ENCODE assay signal across 8 cellular contexts in the genomic region with DNA sequence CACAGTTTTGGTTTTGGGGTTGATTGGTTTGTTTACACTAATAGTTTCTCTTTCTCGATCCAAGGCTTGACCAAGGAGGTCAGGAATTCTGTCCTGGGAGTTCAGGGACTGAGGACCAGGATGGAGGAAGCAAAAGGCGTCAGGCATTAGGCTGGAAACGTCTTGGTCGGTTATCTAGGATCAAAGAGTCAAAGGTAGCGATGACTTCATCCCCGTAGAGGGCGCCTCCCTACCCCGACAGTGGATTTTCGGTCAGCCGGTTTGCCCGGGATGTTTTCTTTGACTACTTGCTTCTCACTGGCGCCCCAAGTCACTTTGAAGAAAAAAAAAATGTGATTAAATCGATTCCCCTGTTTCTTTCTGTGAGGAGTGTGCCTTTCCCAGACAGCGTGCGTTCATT. TPM values are rescaled to one million over a fixed set of nuclear protein-coding genes. Genes with fewer than 3 reads are reported as not detected.
A peak's percentile ranks its signal among the peaks of the same experiment; 100 is the strongest.
DNase-seq lines count a peak whose midpoint lies in the region; ATAC-seq and TF ChIP-seq lines count a peak whose summit lies in the region.

No MANE protein-coding gene starts in this region.

- intact Hi-C loops in CD8-positive, alpha-beta T cell (cut with DNase I, micrococcal nuclease) = no loop called here
- intact Hi-C loops in spleen (cut with DNase I; ENCODE audit: low total_unique reads) = loop anchor here (10.0 kb wide), 1 partner anchor 150 kb away; no protein-coding TSS in a partner anchor

- peaks cover 43% of the 10 kb centered on the region for H3K27me3 Mint-ChIP-seq in CD8-positive, alpha-beta T cell (ENCODE audit: low read depth)
- peaks cover 52% of the 10 kb centered on the region for H3K27me3 Mint-ChIP-seq in mesothelial cell of epicardium (ENCODE audit: low read depth)

- no peak overlapping the region for H3K27ac Mint-ChIP-seq in CD8-positive, alpha-beta T cell
- H3K27ac Mint-ChIP-seq in mesothelial cell of epicardium = peak overlapping the region; percentile 48

- no peaks in the 10 kb centered on the region for H3K9me3 Mint-ChIP-seq in CD8-positive, alpha-beta T cell
- H3K9me3 Mint-ChIP-seq in mesothelial cell of epicardium = no peaks in the 10 kb centered on the region

- in situ Hi-C loops in astrocyte of the cerebellum (cut with HindIII; ENCODE audit: low sequenced_read_pairs) = no loop called here

- no peaks in the 10 kb centered on the region for H3K27me3 ChIP-seq in CD8-positive, alpha-beta T cell (ENCODE audit: insufficient read depth, low read length)
- peaks cover 43% of the 10 kb centered on the region for H3K27me3 ChIP-seq in HUES6 (ENCODE audit: control insufficient read depth, insufficient read depth, low read length)
- peaks cover 0 to 71% (median 26%) of the 10 kb centered on the region in 7 donors for H3K27me3 ChIP-seq in spleen (replicated peaks in 1 of 7)

- H3K4me1 Mint-ChIP-seq in CD8-positive, alpha-beta T cell (ENCODE audit: low read depth) = peaks cover 17% of the 10 kb centered on the region
- peaks cover 15% of the 10 kb centered on the region for H3K4me1 Mint-ChIP-seq in mesothelial cell of epicardium

- H3K9me3 ChIP-seq in CD8-positive, alpha-beta T cell (ENCODE audit: low read length) = no peaks in the 10 kb centered on the region
- H3K9me3 ChIP-seq in HUES6 (ENCODE audit: control insufficient read depth, insufficient read depth, low read depth, low read length) (no peaks in the 10 kb centered on the region), spleen (no peaks in the 10 kb centered on the region)

- no peak for ATAC-seq in CD8-positive, alpha-beta T cell

- CTCF ChIA-PET in CD8-positive, alpha-beta T cell (lab: Charles Lee) = no interaction called here

- H3K36me3 Mint-ChIP-seq in CD8-positive, alpha-beta T cell = no peaks in the 10 kb centered on the region
- no peaks in the 10 kb centered on the region for H3K36me3 Mint-ChIP-seq in mesothelial cell of epicardium

- H3K36me3 ChIP-seq in CD8-positive, alpha-beta T cell (ENCODE audit: insufficient read depth, low read length) = no peaks in the 10 kb centered on the region
- H3K36me3 ChIP-seq in HUES6 (ENCODE audit: control insufficient read depth, insufficient read depth, low read length) = no peaks in the 10 kb centered on the region
- no peaks in the 10 kb centered on the region for H3K36me3 ChIP-seq in spleen

- peak overlapping the region; percentile 74 for H3K4me3 Mint-ChIP-seq in CD8-positive, alpha-beta T cell
- peak overlapping the region; percentile 71 for H3K4me3 Mint-ChIP-seq in mesothelial cell of epicardium

- no peak for DNase-seq in CD8-positive, alpha-beta T cell
- DNase-seq in astrocyte of the cerebellum (ENCODE audit: low read depth) = no peak
- no peak for DNase-seq in mesothelial cell of epicardium (ENCODE audit: low spot score in 2 of 2, unreplicated experiment in 2 of 2)
- DNase-seq in spleen = no peak
- DNase-seq in activated gamma-delta T cell (lab: John Stamatoyannopoulos, UW) = no peak
- DNase-seq in GM19238 (ENCODE audit: insufficient read length, low spot score) = no peak
- no peak for DNase-seq in midbrain (lab: John Stamatoyannopoulos, UW)

- POLR2A ChIA-PET in CD8-positive, alpha-beta T cell (lab: Charles Lee) = no interaction called here

- TF ChIP-seq CTCF in CD8-positive, alpha-beta T cell (IDR thresholded peaks at IDR 0.05) = no peak
- TF ChIP-seq CTCF in astrocyte of the cerebellum (IDR thresholded peaks at IDR 0.05; ENCODE audit: low read depth, low read length, missing control alignments) (peak; percentile 3), mesothelial cell of epicardium (IDR thresholded peaks at IDR 0.05; ENCODE audit: unreplicated experiment) (no peak), spleen (IDR thresholded peaks at IDR 0.05 in 8 of 11, conservative IDR thresholded peaks at IDR 0.05 in 3 of 11) (no peak)

- peak overlapping the region; percentile 81 for H3K9ac ChIP-seq in HUES6 (ENCODE audit: low read length)

- no peak for TF ChIP-seq POLR2A in spleen (IDR thresholded peaks at IDR 0.05)

- H3K4me1 ChIP-seq in CD8-positive, alpha-beta T cell (ENCODE audit: insufficient read depth, low read length) = peaks cover 7% of the 10 kb centered on the region
- H3K4me1 ChIP-seq in HUES6 (ENCODE audit: control insufficient read depth, insufficient read depth, low read length) (peaks cover 24% of the 10 kb centered on the region), spleen (peaks cover 9 to 51% (median 36%) of the 10 kb centered on the region in 6 donors)

- 17 to 35% (median 23%) methylated on average over 15 of the region's 15 CpGs for WGBS in spleen, 5 donors

- no peak overlapping the region for H3K27ac ChIP-seq in CD8-positive, alpha-beta T cell (ENCODE audit: low read depth, low read length)
- peak overlapping the region; percentile 82; the same call in 1 of the 2 replicates for H3K27ac ChIP-seq in HUES6 (ENCODE audit: low read depth, low read length)
- H3K27ac ChIP-seq in spleen = no peak overlapping the region

- no peak overlapping the region for H3K4me3 ChIP-seq in CD8-positive, alpha-beta T cell (ENCODE audit: low read depth, low read length)
- peak overlapping the region; percentile 90 for H3K4me3 ChIP-seq in HUES6 (ENCODE audit: low read depth, low read length)
- no peak overlapping the region for H3K4me3 ChIP-seq in astrocyte of the cerebellum (ENCODE audit: low read depth, low read length)
- H3K4me3 ChIP-seq in spleen = peak overlapping the region in 3 of 8 donors; percentile 78 to 86 (median 79)

RNA-seq across cellular contexts. Expression of a gene that starts 1.0 kb away (rescaled TPM):
- total RNA-seq in CD8-positive, alpha-beta T cell = under 1 TPM in 1 of 2 experiments, not detected in 1; 0.08 TPM
- total RNA-seq in mesothelial cell of epicardium (4.2 to 4.6 TPM (median 4.3 TPM) in 3 replicates), spleen (10 to 100 TPM in 4 of 7 donors, 1 to 10 TPM in 3; 5.5 to 14.3 (median 11.1) TPM)
- 1 to 10 TPM in 2 of 3 donors, under 1 TPM in 1; 0.82 to 2.4 (median 1.1) TPM for polyA plus RNA-seq in spleen
